8 cellular contexts compared by ENCODE assay signal in the genomic region with DNA sequence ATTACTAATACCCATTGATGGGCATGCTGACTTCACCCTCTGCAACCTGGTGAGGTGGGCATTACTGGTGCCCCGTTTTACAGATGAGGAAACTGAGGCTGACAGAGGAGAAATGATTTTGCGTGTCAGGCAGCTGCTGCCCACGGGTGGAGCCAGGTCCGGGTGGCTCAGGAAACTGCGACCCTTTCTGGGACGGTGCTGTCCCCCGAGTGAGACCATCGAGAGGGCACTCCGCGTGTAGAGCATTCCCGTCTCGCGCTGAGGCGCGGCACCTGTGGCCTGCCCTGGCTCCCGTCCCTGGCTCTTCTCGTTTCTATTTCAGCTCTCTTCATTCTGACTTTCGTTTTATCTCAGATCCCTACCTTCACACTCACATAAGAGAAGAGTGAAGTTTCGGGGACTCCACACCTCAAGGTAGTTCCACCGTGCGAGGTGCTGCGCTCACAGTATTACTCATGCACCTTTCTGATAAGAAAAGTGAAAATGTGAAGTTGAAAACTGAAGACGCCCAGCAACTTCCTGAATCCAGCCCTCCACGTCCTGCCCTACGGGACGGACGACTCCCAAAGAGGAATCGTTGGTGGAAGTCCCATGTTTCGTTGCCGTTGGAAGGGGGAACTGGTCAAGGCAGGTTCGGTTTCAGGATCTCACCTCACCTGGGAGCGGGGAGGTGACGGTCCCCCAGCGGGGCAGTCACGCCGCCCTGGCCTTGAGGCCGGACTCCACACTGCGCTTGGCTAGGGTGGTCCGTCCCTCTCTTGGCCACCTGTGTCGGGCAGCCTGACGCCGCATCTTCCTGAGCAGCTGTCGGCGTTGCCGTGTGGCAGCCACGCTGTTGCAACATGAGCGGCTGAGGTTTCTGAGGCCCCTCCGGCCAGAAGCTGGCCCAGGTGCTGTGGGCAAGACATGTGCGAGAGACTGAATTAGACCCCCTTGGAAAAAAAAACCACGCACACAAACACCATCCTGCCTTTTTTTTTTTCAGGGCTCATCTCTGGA.
A peak's percentile ranks its signal among the peaks of the same experiment; 100 is the strongest.
DNase-seq lines count a peak whose midpoint lies in the region; ATAC-seq lines count a peak whose summit lies in the region.

No MANE protein-coding gene starts in this region.

- H3K4me1 ChIP-seq in rectal smooth muscle tissue (ENCODE audit: control insufficient read depth, insufficient read depth, low read length): no peaks in the 10 kb centered on the region

- H3K27ac ChIP-seq in rectal smooth muscle tissue (ENCODE audit: low read depth, low read length): no peak overlapping the region

- DNase-seq in activated CD4-positive, alpha-beta T cell treated with anti-CD3 and anti-CD28 coated beads, Interleukin-2, amount 50 U/mL, for 4 hours: peak; percentile 35 to 51
- DNase-seq in GOT3 (lab: John Stamatoyannopoulos, UW) (no peak), DMS153 (lab: John Stamatoyannopoulos, UW) (no peak), NCI-H187 (lab: John Stamatoyannopoulos, UW) (no peak), NCI-H2107 treated with DMSO at 0.1 percent for 48 hours (lab: John Stamatoyannopoulos, UW; ENCODE audit: unreplicated experiment) (no peak)

- ATAC-seq in GM18909 (IDR thresholded peaks at IDR 0.05; ENCODE audit: poor library complexity, unreplicated experiment): peak; percentile 69
- peak; percentile 76 for ATAC-seq in HG02981 (IDR thresholded peaks at IDR 0.05; ENCODE audit: unreplicated experiment)

- no peak overlapping the region for H3K9ac ChIP-seq in rectal smooth muscle tissue (ENCODE audit: low read length)

- peaks cover 1% of the 10 kb centered on the region for H3K27me3 ChIP-seq in rectal smooth muscle tissue (ENCODE audit: control insufficient read depth, insufficient read depth, low read length)

- peak overlapping the region; percentile 40 for H3K4me3 ChIP-seq in rectal smooth muscle tissue (ENCODE audit: low read length)

- H3K36me3 ChIP-seq in rectal smooth muscle tissue (ENCODE audit: control insufficient read depth, insufficient read depth, low read length): no peaks in the 10 kb centered on the region

Comparison
In these comparisons a context has a peak if more than half of its experiments do, and no peak if none do; other contexts are left out.
1. DNase-seq: peak in activated CD4-positive, alpha-beta T cell treated with anti-CD3 and anti-CD28 coated beads, Interleukin-2, amount 50 U/mL, for 4 hours (2 of 2); none in GOT3 (single experiment), DMS153 (single experiment), NCI-H187 (0 of 2) and NCI-H2107 treated with DMSO at 0.1 percent for 48 hours (single experiment).